In genomic region chr12:121295746-121296617, GRCh38 we compare ENCODE assay signal across 8 cellular contexts. TPM values are rescaled to one million over a fixed set of nuclear protein-coding genes. Genes with fewer than 3 reads are reported as not detected.
DNase-seq lines count a peak whose midpoint lies in the region; ATAC-seq and TF ChIP-seq lines count a peak whose summit lies in the region.

No MANE protein-coding gene starts in this region.

- H3K79me1 ChIP-seq in mesenchymal stem cell (replicated peaks; ENCODE audit: low read length, poor library complexity, severe bottlenecking): peaks cover 24% of the 10 kb centered on the region

- H3K4me3 ChIP-seq in coronary artery (peak overlapping the region; percentile 100), mesenchymal stem cell (ENCODE audit: insufficient read depth in 1 of 2, low read depth in 1 of 2, low read length in 2 of 2) (peak overlapping the region; percentile 74 to 96), suprapubic skin (peak overlapping the region; percentile 99)

- peak overlapping the region in 1 of 2 experiments; percentile 19 for H3K4ac ChIP-seq in mesenchymal stem cell (ENCODE audit: low read depth in 1 of 2, low read length in 2 of 2)

- H3K4me1 ChIP-seq in mesenchymal stem cell (ENCODE audit: control insufficient read depth, insufficient read depth, low read depth, low read length) (peaks cover 11% of the 10 kb centered on the region), suprapubic skin (peaks cover 30% of the 10 kb centered on the region)

- no peak overlapping the region for H2BK12ac ChIP-seq in mesenchymal stem cell (ENCODE audit: low read length in 2 of 2)

- peak overlapping the region; percentile 76 for H3K4me2 ChIP-seq in mesenchymal stem cell (ENCODE audit: low read length, poor library complexity, severe bottlenecking)

- TF ChIP-seq EP300 in suprapubic skin (IDR thresholded peaks at IDR 0.05): no peak

- no peak overlapping the region for H2AK5ac ChIP-seq in mesenchymal stem cell (ENCODE audit: low read length, severe bottlenecking)

- whole genome bisulfite sequencing in mesenchymal stem cell: under 1% methylated on average over 29 of the region's 55 CpGs
- 0% methylated on average over 8 of the region's 55 CpGs for WGBS in suprapubic skin

- peak overlapping the region; percentile 59 for H4K8ac ChIP-seq in mesenchymal stem cell (ENCODE audit: low read length)

- H2BK15ac ChIP-seq in mesenchymal stem cell (ENCODE audit: low read depth, poor library complexity, severe bottlenecking): no peak overlapping the region

- H3K9me3 ChIP-seq in mesenchymal stem cell (ENCODE audit: control insufficient read depth, low read length) (no peaks in the 10 kb centered on the region), suprapubic skin (no peaks in the 10 kb centered on the region)

- H3K36me3 ChIP-seq in mesenchymal stem cell (ENCODE audit: control insufficient read depth in 1 of 2, insufficient read depth in 2 of 2, low read depth in 1 of 2, low read length in 2 of 2) (peaks cover 0 to 6% of the 10 kb centered on the region in 2 experiments), suprapubic skin (no peaks in the 10 kb centered on the region)

- TF ChIP-seq CTCF in coronary artery (IDR thresholded peaks at IDR 0.05) (no peak), suprapubic skin (IDR thresholded peaks at IDR 0.05) (no peak)

- H2AFZ ChIP-seq in mesenchymal stem cell (ENCODE audit: low read depth, low read length): peak overlapping the region; percentile 8

- peak overlapping the region; percentile 28 to 69 for H3K18ac ChIP-seq in mesenchymal stem cell (ENCODE audit: low read depth in 1 of 2, low read length in 2 of 2)

- H4K91ac ChIP-seq in mesenchymal stem cell (ENCODE audit: low read length): peak overlapping the region; percentile 52

- H3K27me3 ChIP-seq in mesenchymal stem cell (ENCODE audit: control insufficient read depth in 1 of 2, insufficient read depth in 1 of 2, low read length in 2 of 2) (no peaks in the 10 kb centered on the region), suprapubic skin (no peaks in the 10 kb centered on the region)

- H3K27ac ChIP-seq in coronary artery (peak overlapping the region; percentile 64 to 93), mesenchymal stem cell (ENCODE audit: low read length, poor library complexity, severe bottlenecking) (no peak overlapping the region), suprapubic skin (peak overlapping the region; percentile 86)

- ATAC-seq in GM18909 (IDR thresholded peaks at IDR 0.05; ENCODE audit: poor library complexity, unreplicated experiment): peak; percentile 36
- peak; percentile 28 for ATAC-seq in HG03135 (IDR thresholded peaks at IDR 0.05; ENCODE audit: unreplicated experiment)

- DNase-seq in AG20443 (ENCODE audit: low spot score) (peak; percentile 56), SW480 (ENCODE audit: low spot score) (peak; percentile 28), coronary artery (ENCODE audit: low spot score) (peak; percentile 80), mesenchymal stem cell (peak; percentile 29), suprapubic skin (ENCODE audit: low spot score in 2 of 2) (peak in 1 of 2 donors; percentile 77), kidney glomerular epithelial cell (lab: John Stamatoyannopoulos, UW) (no peak)

- H2BK5ac ChIP-seq in mesenchymal stem cell (ENCODE audit: low read depth, low read length, poor library complexity, severe bottlenecking): no peak overlapping the region

- H2BK120ac ChIP-seq in mesenchymal stem cell (ENCODE audit: low read depth, low read length): peak overlapping the region; percentile 58

- no peak for TF ChIP-seq POLR2A in suprapubic skin (IDR thresholded peaks at IDR 0.05)

- H3K23ac ChIP-seq in mesenchymal stem cell (ENCODE audit: low read length in 2 of 2): peak overlapping the region in 1 of 2 experiments; percentile 9

- peak overlapping the region; percentile 90 for H3K9ac ChIP-seq in mesenchymal stem cell (ENCODE audit: low read length)

- peak overlapping the region in 1 of 2 experiments; percentile 58 for H3K14ac ChIP-seq in mesenchymal stem cell (ENCODE audit: low read length in 2 of 2)

RNA-seq across cellular contexts. Expression of gene CAMKK2, which starts 0.5 kb away (rescaled TPM):
- polyA plus RNA-seq in mesenchymal stem cell (2013, experiment 1 of 2): 18.1 TPM
- 17.5 TPM for polyA plus RNA-seq in mesenchymal stem cell (2013, experiment 2 of 2)
- 10 to 100 TPM; 18.4 to 25.8 (median 25.0) TPM for total RNA-seq in suprapubic skin

RNA-seq across cellular contexts. Expression of gene ANAPC5, which starts 56.2 kb away (rescaled TPM):
- polyA plus RNA-seq in mesenchymal stem cell (2013, experiment 1 of 2): 106 TPM
- 108 TPM for polyA plus RNA-seq in mesenchymal stem cell (2013, experiment 2 of 2)
- 100 to 1,000 TPM in 3 of 4 donors, 10 to 100 TPM in 1; 94.3 to 227 (median 120) TPM for total RNA-seq in suprapubic skin
